14 cellular contexts compared by ENCODE assay signal in the genomic region with DNA sequence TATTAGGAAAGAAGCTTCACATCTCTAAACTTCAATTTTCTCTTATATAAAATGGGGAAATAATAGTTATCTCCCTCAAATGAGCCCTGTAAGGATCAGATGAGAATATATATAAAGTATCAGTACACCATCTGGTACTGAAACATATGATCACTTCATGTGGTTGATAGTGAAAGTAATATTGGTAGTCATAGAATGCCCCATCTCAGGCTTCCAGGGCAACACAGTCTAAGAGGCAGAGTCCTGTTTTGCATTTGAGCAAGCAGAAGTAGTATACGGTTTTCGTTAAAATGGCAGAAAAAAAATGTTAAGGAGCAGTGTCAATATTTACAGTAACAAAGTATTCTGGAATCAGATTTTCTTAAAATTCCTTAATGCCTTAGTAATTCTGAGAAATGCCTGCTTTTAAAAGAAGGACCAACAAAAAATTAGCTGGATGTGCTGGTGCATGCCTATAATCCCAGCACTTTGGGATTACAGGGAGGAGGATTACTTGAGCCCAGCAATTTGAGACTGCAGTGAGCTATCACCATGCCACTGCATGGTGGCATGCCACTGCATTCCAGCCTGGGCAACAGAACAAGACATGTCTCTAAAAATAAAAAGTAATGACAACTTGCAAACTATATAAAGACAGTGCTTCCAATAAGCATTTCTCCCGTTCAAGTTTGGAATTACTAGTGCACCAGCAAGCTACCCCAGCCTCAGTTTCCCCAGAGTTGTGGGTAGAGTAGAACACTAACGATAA.
DNase-seq lines count a peak whose midpoint lies in the region; ATAC-seq lines count a peak whose summit lies in the region.
"Had no signal": no experiment of that assay in that cellular context is flagged by ENCODE, and none has a peak within 500 bp of the region (broad histone marks: within the 10 kb centered on the region; RNA-seq: fewer than 3 reads in every experiment).

No MANE protein-coding gene starts in this region.

- peak; percentile 3 for DNase-seq in fibroblast of gingiva (ENCODE audit: low read depth)
- no peak for DNase-seq in NCI-H524 treated with DMSO at 0.1 percent for 48 hours (lab: John Stamatoyannopoulos, UW)
- DNase-seq in effector CD8-positive, alpha-beta T cell (lab: John Stamatoyannopoulos, UW), result no peak
- no peak for DNase-seq in stimulated activated CD4-positive, alpha-beta T cell treated with anti-CD3 and anti-CD28 coated beads, Interleukin-4, amount 100 ng/mL, for 4 hours
- DNase-seq: activated CD4-positive, CD25-positive, alpha-beta regulatory T cell treated with anti-CD3 and anti-CD28 coated beads, Interleukin-2, amount 50 U/mL, for 72 hours; activated naive CD4-positive, alpha-beta T cell treated with anti-CD3 and anti-CD28 coated beads, Interleukin-2, amount 10 ng/mL, durations not matched to agents 7 days and 5 days; BE2C; NCI-H526 treated with DMSO at 0.1 percent for 48 hours; substantia nigra had no signal

- peak; percentile 93 for ATAC-seq in GM18867 (IDR thresholded peaks at IDR 0.05; ENCODE audit: unreplicated experiment)
- ATAC-seq in GM21447 (IDR thresholded peaks at IDR 0.05; ENCODE audit: unreplicated experiment), result peak; percentile 64
- peak; percentile 57 for ATAC-seq in HG03139 (IDR thresholded peaks at IDR 0.05; ENCODE audit: unreplicated experiment)
- ATAC-seq in GM18511 (IDR thresholded peaks at IDR 0.05; ENCODE audit: unreplicated experiment), result no peak
- ATAC-seq: gastroesophageal sphincter had no signal
